Comparison of ENCODE assay signal across 8 cellular contexts in genomic region chr3:23805228-23805880, GRCh38. TPM values are rescaled to one million over a fixed set of nuclear protein-coding genes. Genes with fewer than 3 reads are reported as not detected.
DNase-seq lines count a peak whose midpoint lies in the region; ATAC-seq and TF ChIP-seq lines count a peak whose summit lies in the region.

No MANE protein-coding gene starts in this region.

- POLR2A ChIA-PET in OCI-LY7 (lab: Charles Lee): interaction anchor here (1.0 to 1.4 kb wide), 2 partner anchors 10 to 65 kb away, joined by 3 to 5 read pairs; no protein-coding TSS in a partner anchor

- H3K9me3 ChIP-seq in OCI-LY7 (ENCODE audit: low read length) (no peaks in the 10 kb centered on the region), trophoblast cell (ENCODE audit: insufficient read depth, low read depth, low read length) (no peaks in the 10 kb centered on the region)

- H4K12ac ChIP-seq in trophoblast cell (ENCODE audit: low read depth, low read length): no peak overlapping the region

- H3K79me2 ChIP-seq in OCI-LY7 (ENCODE audit: insufficient read depth, low read depth, low read length): peaks cover 42% of the 10 kb centered on the region; the same call in 1 of the 2 replicates
- peaks cover 4% of the 10 kb centered on the region for H3K79me2 ChIP-seq in trophoblast cell (ENCODE audit: control insufficient read depth, insufficient read depth, low read length, poor library complexity)

- TF ChIP-seq CTCF in OCI-LY7 (conservative IDR thresholded peaks at IDR 0.05; ENCODE audit: low read length): no peak

- WGBS in trophoblast cell (ENCODE audit: extremely low coverage, insufficient coverage, insufficient read length): no CpG with 5 or more reads among the region's 21 CpGs

- H4K20me1 ChIP-seq in OCI-LY7 (ENCODE audit: insufficient read depth, low read length): peaks cover 18% of the 10 kb centered on the region; the same call in 1 of the 2 replicates

- CTCF ChIA-PET in OCI-LY7 (lab: Charles Lee; ENCODE audit: unreplicated experiment): no interaction called here

- H3K27me3 ChIP-seq in trophoblast cell (ENCODE audit: insufficient read depth, low read length): no peaks in the 10 kb centered on the region

- peak overlapping the region; percentile 85 for H3K4me3 ChIP-seq in OCI-LY7 (ENCODE audit: low read depth, low read length, poor library complexity, severe bottlenecking)
- H3K4me3 ChIP-seq in trophoblast cell (ENCODE audit: low read depth, low read length): peak overlapping the region; percentile 86

- H4K91ac ChIP-seq in trophoblast cell (ENCODE audit: low read depth, low read length): peak overlapping the region; percentile 89

- no peak overlapping the region for H3K14ac ChIP-seq in trophoblast cell (ENCODE audit: low read length)

- H2BK120ac ChIP-seq in trophoblast cell (ENCODE audit: insufficient read depth, low read length, poor library complexity): no peak overlapping the region

- H3K36me3 ChIP-seq in OCI-LY7 (ENCODE audit: insufficient read depth, low read length) (peaks cover 22% of the 10 kb centered on the region), trophoblast cell (ENCODE audit: control insufficient read depth in 1 of 2, insufficient read depth in 2 of 2, low read length in 2 of 2) (no peaks in the 10 kb centered on the region)

- no peak overlapping the region for H2BK5ac ChIP-seq in trophoblast cell (ENCODE audit: low read depth, low read length, poor library complexity)

- H4K8ac ChIP-seq in trophoblast cell (ENCODE audit: low read depth, low read length): peak overlapping the region; percentile 57

- intact Hi-C loops in OCI-LY7 (cut with micrococcal nuclease; ENCODE audit: unreplicated experiment): loop anchor here (2.0 to 10.0 kb wide), 6 partner anchors 45 to 881 kb away; partner anchors contain the start of genes NR1D2 and UBE2E2

- H3K9me2 ChIP-seq in OCI-LY7 (ENCODE audit: insufficient read depth, low read length): no peaks in the 10 kb centered on the region

- H3K4me2 ChIP-seq in OCI-LY7 (ENCODE audit: low read length) (peak overlapping the region; percentile 88), trophoblast cell (ENCODE audit: low read length) (peak overlapping the region; percentile 71)

- peak overlapping the region; percentile 40 for H3K4ac ChIP-seq in trophoblast cell (ENCODE audit: low read depth, low read length)

- no peak overlapping the region for H2BK12ac ChIP-seq in trophoblast cell (ENCODE audit: low read length)

- BruUV-seq in OCI-LY7 (replicated peaks; lab: Mats Ljungman, UMichigan): no TSS peak

- no peak overlapping the region for H3K9ac ChIP-seq in trophoblast cell (ENCODE audit: low read length)

- H3K27ac ChIP-seq in OCI-LY7 (ENCODE audit: low read depth, low read length, poor library complexity, severe bottlenecking): no peak overlapping the region
- peak overlapping the region; percentile 61 for H3K27ac ChIP-seq in epithelial cell of prostate
- H3K27ac ChIP-seq in trophoblast cell (ENCODE audit: low read depth, low read length): no peak overlapping the region

- DNase-seq in ELF-1 (ENCODE audit: low read depth, low spot score) (peak; percentile 18), OCI-LY7 (ENCODE audit: low spot score) (peak; percentile 26), epithelial cell of prostate (ENCODE audit: low read depth, low spot score) (no peak), trophoblast cell (peak; percentile 26 to 69), MV-4-11 (lab: John Stamatoyannopoulos, UW) (no peak), putamen (ENCODE audit: low spot score) (no peak)

- ATAC-seq in GM18867 (IDR thresholded peaks at IDR 0.05; ENCODE audit: unreplicated experiment) (no peak), GM19395 (IDR thresholded peaks at IDR 0.05; ENCODE audit: unreplicated experiment) (no peak)

- peaks cover 47% of the 10 kb centered on the region for H3K4me1 ChIP-seq in OCI-LY7 (ENCODE audit: insufficient read depth, low read length, poor library complexity, severe bottlenecking)
- H3K4me1 ChIP-seq in trophoblast cell (ENCODE audit: control insufficient read depth in 1 of 2, insufficient read depth in 2 of 2, low read length in 2 of 2): peaks cover 0 to 2% of the 10 kb centered on the region in 2 experiments

- H2AFZ ChIP-seq in OCI-LY7 (ENCODE audit: low read length): peak overlapping the region; percentile 83
- H2AFZ ChIP-seq in trophoblast cell (ENCODE audit: insufficient read depth, low read length, poor library complexity): peak overlapping the region; percentile 48

- H3K79me1 ChIP-seq in trophoblast cell (ENCODE audit: low read length): peaks cover 7% of the 10 kb centered on the region

- no peak overlapping the region for H3K18ac ChIP-seq in trophoblast cell (ENCODE audit: low read length)

- no peak overlapping the region for H3K23ac ChIP-seq in trophoblast cell (ENCODE audit: low read length)

- H2AK5ac ChIP-seq in trophoblast cell (ENCODE audit: low read length): no peak overlapping the region

RNA-seq across cellular contexts. Expression of gene UBE2E1, which starts 0.4 kb away (rescaled TPM):
- 96.7 and 126 TPM in 2 replicates for total RNA-seq in OCI-LY7 (2014; rRNA removed; shearing (Covaris generic))
- 142 and 167 TPM in 2 replicates for total RNA-seq in OCI-LY7 (2022)
- 130 and 138 TPM in 2 replicates for polyA plus RNA-seq in trophoblast cell (2013)

Comparison
In these comparisons a context has a peak if more than half of its experiments do, and no peak if none do; other contexts are left out.
1. DNase-seq: peak in ELF-1 (single experiment), OCI-LY7 (single experiment) and trophoblast cell (2 of 2); none in epithelial cell of prostate (single experiment), MV-4-11 (single experiment) and putamen (single experiment).